Comparison of ENCODE assay signal across 10 cellular contexts in genomic region chr1:89553195-89553584, GRCh38. TPM values are rescaled to one million over a fixed set of nuclear protein-coding genes. Genes with fewer than 3 reads are reported as not detected.
A peak's percentile ranks its signal among the peaks of the same experiment; 100 is the strongest.
DNase-seq lines count a peak whose midpoint lies in the region; ATAC-seq and TF ChIP-seq lines count a peak whose summit lies in the region.
"Had no signal": no experiment of that assay in that cellular context is flagged by ENCODE, and none has a peak within 500 bp of the region (broad histone marks: within the 10 kb centered on the region; RNA-seq: fewer than 3 reads in every experiment).

No MANE protein-coding gene starts in this region.

- H3K9ac ChIP-seq in MM.1S (ENCODE audit: low read length) (no peak overlapping the region; the same call in 1 of the 2 replicates), SU-DHL-6 (ENCODE audit: low read length) (peak overlapping the region; percentile 21)

- H3F3A ChIP-seq in MM.1S (ENCODE audit: insufficient read depth, low read length) (no peaks in the 10 kb centered on the region), SU-DHL-6 (ENCODE audit: insufficient read depth) (no peaks in the 10 kb centered on the region)

- H3K4me3 ChIP-seq in GM12865 (ENCODE audit: low read depth, low read length), result peak overlapping the region; percentile 45; the same call in 1 of the 2 replicates
- H3K4me3 ChIP-seq in MM.1S (ENCODE audit: low read length), result no peak overlapping the region
- peak overlapping the region; percentile 25 for H3K4me3 ChIP-seq in SU-DHL-6 (ENCODE audit: insufficient read depth, low read length, poor library complexity, severe bottlenecking)
- H3K4me3 ChIP-seq in mucosa of descending colon, result no peak overlapping the region
- H3K4me3 ChIP-seq in Peyer's patch, result no peak overlapping the region

- ATAC-seq in mucosa of descending colon (peak; percentile 19), GM19351 (IDR thresholded peaks at IDR 0.05; ENCODE audit: unreplicated experiment) (no peak), GM21717 (IDR thresholded peaks at IDR 0.05; ENCODE audit: unreplicated experiment) (no peak)
- ATAC-seq: Panc1 had no signal

- H3K27ac ChIP-seq in MM.1S (ENCODE audit: low read length), result no peak overlapping the region
- peak overlapping the region; percentile 66 for H3K27ac ChIP-seq in SU-DHL-6 (ENCODE audit: low read depth, low read length)
- peak overlapping the region in 1 of 4 donors; percentile 29 for H3K27ac ChIP-seq in Peyer's patch

- intact Hi-C loops in mucosa of descending colon (cut with DNase I, micrococcal nuclease), result no loop called here

- no peak overlapping the region for H2AFZ ChIP-seq in MM.1S (ENCODE audit: low read length)
- H2AFZ ChIP-seq in SU-DHL-6 (ENCODE audit: low read depth, low read length, severe bottlenecking), result peak overlapping the region; percentile 52

- peaks cover 16% of the 10 kb centered on the region for H3K4me1 ChIP-seq in MM.1S (ENCODE audit: low read length)
- H3K4me1 ChIP-seq in mucosa of descending colon (ENCODE audit: low read depth), result peaks cover 10% of the 10 kb centered on the region
- peaks cover 0 to 7% (median 2%) of the 10 kb centered on the region in 4 donors for H3K4me1 ChIP-seq in Peyer's patch

- H4K20me1 ChIP-seq in MM.1S (ENCODE audit: insufficient read depth, low read length) (no peaks in the 10 kb centered on the region), SU-DHL-6 (ENCODE audit: low read depth, low read length) (no peaks in the 10 kb centered on the region)

- no peak for DNase-seq in GM12865 (ENCODE audit: low read depth)
- no peak for DNase-seq in MM.1S
- no peak for DNase-seq in mucosa of descending colon
- no peak for DNase-seq in Peyer's patch
- DNase-seq: retina; stimulated activated naive CD4-positive, alpha-beta T cell treated with Interleukin-2 at 50 U/mL for 16 hours had no signal

- no peaks in the 10 kb centered on the region for H3K27me3 ChIP-seq in MM.1S (replicated peaks; ENCODE audit: insufficient read depth, low read length)
- H3K27me3 ChIP-seq in SU-DHL-6 (ENCODE audit: low read length), result no peaks in the 10 kb centered on the region
- no peaks in the 10 kb centered on the region for H3K27me3 ChIP-seq in Peyer's patch

- H3K36me3 ChIP-seq in MM.1S (replicated peaks; ENCODE audit: insufficient read depth, low read length) (no peaks in the 10 kb centered on the region), SU-DHL-6 (ENCODE audit: low read length) (no peaks in the 10 kb centered on the region), mucosa of descending colon (ENCODE audit: low read depth) (no peaks in the 10 kb centered on the region), Peyer's patch (no peaks in the 10 kb centered on the region)

- TF ChIP-seq POLR2A in Peyer's patch (IDR thresholded peaks at IDR 0.05), result no peak

- TF ChIP-seq CTCF in GM12865 (IDR thresholded peaks at IDR 0.05; ENCODE audit: insufficient read depth, low read depth, low read length, missing control alignments) (no peak), MM.1S (IDR thresholded peaks at IDR 0.05; ENCODE audit: low read length) (no peak), SU-DHL-6 (IDR thresholded peaks at IDR 0.05; ENCODE audit: insufficient read depth, low read length, poor library complexity, severe bottlenecking) (no peak), mucosa of descending colon (IDR thresholded peaks at IDR 0.05) (no peak), Peyer's patch (IDR thresholded peaks at IDR 0.05) (no peak)

- H3K79me2 ChIP-seq in MM.1S (ENCODE audit: low read length) (no peaks in the 10 kb centered on the region), SU-DHL-6 (ENCODE audit: insufficient read depth, low read length) (0 out of 2 replicates have a peak, but pooled peaks cover 4% of the 10 kb centered on the region)

- H3K9me3 ChIP-seq in MM.1S (replicated peaks; ENCODE audit: insufficient read depth, low read length) (no peaks in the 10 kb centered on the region), SU-DHL-6 (ENCODE audit: insufficient read depth, low read length) (no peaks in the 10 kb centered on the region), mucosa of descending colon (no peaks in the 10 kb centered on the region), Peyer's patch (no peaks in the 10 kb centered on the region)

- H3K4me2 ChIP-seq in MM.1S (ENCODE audit: low read depth, low read length) (peak overlapping the region; percentile 52), SU-DHL-6 (ENCODE audit: low read depth, low read length, poor library complexity, severe bottlenecking) (peak overlapping the region; percentile 73)

- H3K9me2 ChIP-seq in MM.1S (replicated peaks; ENCODE audit: insufficient read depth, low read length) (no peaks in the 10 kb centered on the region), SU-DHL-6 (replicated peaks; ENCODE audit: insufficient read depth, low read length) (no peaks in the 10 kb centered on the region)

RNA-seq across cellular contexts. Expression of gene LRRC8B, which starts 28.6 kb away (rescaled TPM):
- total RNA-seq in mucosa of descending colon, result 10 to 100 TPM; 11.2 to 16.1 (median 11.6) TPM
- total RNA-seq in Peyer's patch, result 10 to 100 TPM in 1 of 4 donors, 1 to 10 TPM in 3; 5.0 to 12.1 (median 7.9) TPM

Comparison
In these comparisons a context has a peak if more than half of its experiments do, and no peak if none do; other contexts are left out.
1. H3K4me3 ChIP-seq: peak in GM12865 (single experiment) and SU-DHL-6 (single experiment); none in MM.1S (single experiment), mucosa of descending colon (single experiment) and Peyer's patch (0 of 4).